Comparison of ENCODE assay signal across 1 cellular context in the genomic region with DNA sequence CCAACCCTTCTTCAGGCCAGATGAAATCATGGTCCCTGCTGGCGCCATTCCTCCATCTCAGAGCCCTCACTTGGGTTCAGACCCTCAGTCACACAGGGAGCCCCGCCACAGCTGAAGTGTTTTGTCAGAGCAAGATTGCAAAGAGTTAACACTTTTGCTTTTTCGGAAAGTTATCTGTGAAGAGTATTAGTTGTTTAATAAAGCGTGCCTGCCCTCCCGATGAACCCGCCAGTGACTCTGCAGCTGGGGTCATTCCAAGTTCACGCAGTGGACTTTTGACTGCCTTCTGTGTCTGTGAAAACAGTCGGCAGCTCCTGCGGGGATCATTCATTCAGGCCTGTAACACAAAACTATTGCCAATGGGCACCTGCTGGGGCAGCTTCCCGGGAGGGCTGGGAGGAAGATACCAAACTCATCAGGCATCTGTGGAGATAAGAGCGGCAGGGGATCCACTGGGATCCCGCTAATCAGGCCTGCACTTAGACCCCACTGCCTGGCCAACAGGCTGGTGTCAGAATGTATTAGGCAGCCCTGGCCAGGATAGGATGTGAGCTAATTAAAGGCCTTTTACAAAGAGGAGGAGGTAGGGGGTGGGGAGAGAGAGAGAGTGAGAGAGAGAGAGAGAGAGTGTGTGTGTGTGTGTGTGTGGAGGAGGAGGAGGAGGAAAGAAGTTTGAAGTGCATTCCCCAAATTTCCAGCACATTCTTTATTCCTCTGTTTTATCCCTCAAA.
TF ChIP-seq lines count a peak whose summit lies in the region.

No MANE protein-coding gene starts in this region.

TF ChIP-seq in HepG2, 621 proteins besides CTCF, POLR2A, EP300 and RAD21 (continued from another document and continues in another):
- TF ChIP-seq ZBTB4 (CRISPR knock-in tag; IDR thresholded peaks at IDR 0.05; ENCODE audit: borderline replicate concordance) = peak; percentile 66; the same call in 1 of the 2 replicates
- TF ChIP-seq PHF21A (CRISPR knock-in tag; IDR thresholded peaks at IDR 0.05) = peak; percentile 41; the same call in 1 of the 2 replicates
- TF ChIP-seq HNF4A (CRISPR knock-in tag; IDR thresholded peaks at IDR 0.05) = peak; percentile 88
- TF ChIP-seq SNAPC4 (CRISPR knock-in tag; IDR thresholded peaks at IDR 0.05) = 0 out of 2 replicates have a peak, but pooled peaks have one; percentile 29
- TF ChIP-seq ZUFSP (CRISPR knock-in tag; IDR thresholded peaks at IDR 0.05; ENCODE audit: borderline replicate concordance) = no peak
- TF ChIP-seq ZNF460 (CRISPR knock-in tag; IDR thresholded peaks at IDR 0.05; ENCODE audit: borderline replicate concordance) = no peak
- peak; percentile 68; the same call in 1 of the 2 replicates for TF ChIP-seq PITX1 (CRISPR knock-in tag; IDR thresholded peaks at IDR 0.05)
- TF ChIP-seq, protein P1, sequence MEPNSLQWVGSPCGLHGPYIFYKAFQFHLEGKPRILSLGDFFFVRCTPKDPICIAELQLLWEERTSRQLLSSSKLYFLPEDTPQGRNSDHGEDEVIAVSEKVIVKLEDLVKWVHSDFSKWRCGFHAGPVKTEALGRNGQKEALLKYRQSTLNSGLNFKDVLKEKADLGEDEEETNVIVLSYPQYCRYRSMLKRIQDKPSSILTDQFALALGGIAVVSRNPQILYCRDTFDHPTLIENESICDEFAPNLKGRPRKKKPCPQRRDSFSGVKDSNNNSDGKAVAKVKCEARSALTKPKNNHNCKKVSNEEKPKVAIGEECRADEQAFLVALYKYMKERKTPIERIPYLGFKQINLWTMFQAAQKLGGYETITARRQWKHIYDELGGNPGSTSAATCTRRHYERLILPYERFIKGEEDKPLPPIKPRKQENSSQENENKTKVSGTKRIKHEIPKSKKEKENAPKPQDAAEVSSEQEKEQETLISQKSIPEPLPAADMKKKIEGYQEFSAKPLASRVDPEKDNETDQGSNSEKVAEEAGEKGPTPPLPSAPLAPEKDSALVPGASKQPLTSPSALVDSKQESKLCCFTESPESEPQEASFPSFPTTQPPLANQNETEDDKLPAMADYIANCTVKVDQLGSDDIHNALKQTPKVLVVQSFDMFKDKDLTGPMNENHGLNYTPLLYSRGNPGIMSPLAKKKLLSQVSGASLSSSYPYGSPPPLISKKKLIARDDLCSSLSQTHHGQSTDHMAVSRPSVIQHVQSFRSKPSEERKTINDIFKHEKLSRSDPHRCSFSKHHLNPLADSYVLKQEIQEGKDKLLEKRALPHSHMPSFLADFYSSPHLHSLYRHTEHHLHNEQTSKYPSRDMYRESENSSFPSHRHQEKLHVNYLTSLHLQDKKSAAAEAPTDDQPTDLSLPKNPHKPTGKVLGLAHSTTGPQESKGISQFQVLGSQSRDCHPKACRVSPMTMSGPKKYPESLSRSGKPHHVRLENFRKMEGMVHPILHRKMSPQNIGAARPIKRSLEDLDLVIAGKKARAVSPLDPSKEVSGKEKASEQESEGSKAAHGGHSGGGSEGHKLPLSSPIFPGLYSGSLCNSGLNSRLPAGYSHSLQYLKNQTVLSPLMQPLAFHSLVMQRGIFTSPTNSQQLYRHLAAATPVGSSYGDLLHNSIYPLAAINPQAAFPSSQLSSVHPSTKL (CRISPR knock-in tag; IDR thresholded peaks at IDR 0.05) = peak; percentile 84
- TF ChIP-seq MEIS2 (CRISPR knock-in tag; IDR thresholded peaks at IDR 0.05) = no peak
- TF ChIP-seq ZNF749 (CRISPR knock-in tag; IDR thresholded peaks at IDR 0.05; ENCODE audit: borderline replicate concordance) = no peak
- TF ChIP-seq, protein P2, sequence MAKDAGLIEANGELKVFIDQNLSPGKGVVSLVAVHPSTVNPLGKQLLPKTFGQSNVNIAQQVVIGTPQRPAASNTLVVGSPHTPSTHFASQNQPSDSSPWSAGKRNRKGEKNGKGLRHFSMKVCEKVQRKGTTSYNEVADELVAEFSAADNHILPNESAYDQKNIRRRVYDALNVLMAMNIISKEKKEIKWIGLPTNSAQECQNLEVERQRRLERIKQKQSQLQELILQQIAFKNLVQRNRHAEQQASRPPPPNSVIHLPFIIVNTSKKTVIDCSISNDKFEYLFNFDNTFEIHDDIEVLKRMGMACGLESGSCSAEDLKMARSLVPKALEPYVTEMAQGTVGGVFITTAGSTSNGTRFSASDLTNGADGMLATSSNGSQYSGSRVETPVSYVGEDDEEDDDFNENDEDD (CRISPR knock-in tag; IDR thresholded peaks at IDR 0.05; ENCODE audit: borderline replicate concordance) = no peak
- no peak for TF ChIP-seq ZNF678 (CRISPR knock-in tag; IDR thresholded peaks at IDR 0.05)
- TF ChIP-seq CC2D1A (CRISPR knock-in tag; IDR thresholded peaks at IDR 0.05) = no peak
- no peak for TF ChIP-seq LCORL (IDR thresholded peaks at IDR 0.05)
- peak; percentile 32 for TF ChIP-seq LCORL (CRISPR knock-in tag; IDR thresholded peaks at IDR 0.05)
- TF ChIP-seq FOSL1 (CRISPR knock-in tag; IDR thresholded peaks at IDR 0.05; ENCODE audit: borderline replicate concordance) = no peak
- peak; percentile 65; the same call in 1 of the 2 replicates for TF ChIP-seq FOXO1 (CRISPR knock-in tag; IDR thresholded peaks at IDR 0.05)
- TF ChIP-seq ZNF205 (CRISPR knock-in tag; IDR thresholded peaks at IDR 0.05) = no peak; the same call in 1 of the 2 replicates
- no peak for TF ChIP-seq TRIM24 (CRISPR knock-in tag; IDR thresholded peaks at IDR 0.05)
- TF ChIP-seq, protein P3, sequence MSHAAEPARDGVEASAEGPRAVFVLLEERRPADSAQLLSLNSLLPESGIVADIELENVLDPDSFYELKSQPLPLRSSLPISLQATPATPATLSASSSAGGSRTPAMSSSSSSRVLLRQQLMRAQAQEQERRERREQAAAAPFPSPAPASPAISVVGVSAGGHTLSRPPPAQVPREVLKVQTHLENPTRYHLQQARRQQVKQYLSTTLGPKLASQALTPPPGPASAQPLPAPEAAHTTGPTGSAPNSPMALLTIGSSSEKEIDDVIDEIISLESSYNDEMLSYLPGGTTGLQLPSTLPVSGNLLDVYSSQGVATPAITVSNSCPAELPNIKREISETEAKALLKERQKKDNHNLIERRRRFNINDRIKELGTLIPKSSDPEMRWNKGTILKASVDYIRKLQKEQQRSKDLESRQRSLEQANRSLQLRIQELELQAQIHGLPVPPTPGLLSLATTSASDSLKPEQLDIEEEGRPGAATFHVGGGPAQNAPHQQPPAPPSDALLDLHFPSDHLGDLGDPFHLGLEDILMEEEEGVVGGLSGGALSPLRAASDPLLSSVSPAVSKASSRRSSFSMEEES (CRISPR knock-in tag; IDR thresholded peaks at IDR 0.05) = no peak
- TF ChIP-seq ZNF468 (CRISPR knock-in tag; IDR thresholded peaks at IDR 0.05) = no peak
- TF ChIP-seq KMT2A (CRISPR knock-in tag; IDR thresholded peaks at IDR 0.05) = no peak
- no peak for TF ChIP-seq ZSCAN21 (CRISPR knock-in tag; IDR thresholded peaks at IDR 0.05; ENCODE audit: borderline replicate concordance)
- TF ChIP-seq ELF1 (CRISPR knock-in tag; IDR thresholded peaks at IDR 0.05) = 0 out of 2 replicates have a peak, but pooled peaks have one; percentile 22
- TF ChIP-seq TBX2 (CRISPR knock-in tag; IDR thresholded peaks at IDR 0.05; ENCODE audit: borderline replicate concordance) = peak; percentile 52
- TF ChIP-seq ZNF562 (CRISPR knock-in tag; IDR thresholded peaks at IDR 0.05; ENCODE audit: borderline replicate concordance) = no peak
- no peak for TF ChIP-seq ATAD3A (CRISPR knock-in tag; IDR thresholded peaks at IDR 0.05)
- TF ChIP-seq ZNF451 (CRISPR knock-in tag; IDR thresholded peaks at IDR 0.05) = no peak
- no peak for TF ChIP-seq ZSCAN29 (CRISPR knock-in tag; conservative IDR thresholded peaks at IDR 0.05)
- TF ChIP-seq TEAD3 (CRISPR knock-in tag; optimal IDR thresholded peaks at IDR 0.05; ENCODE audit: borderline replicate concordance) = peak; percentile 33
- TF ChIP-seq SP1 (IDR thresholded peaks at IDR 0.05) = no peak
- TF ChIP-seq SP1 (CRISPR knock-in tag; IDR thresholded peaks at IDR 0.05) = 0 out of 2 replicates have a peak, but pooled peaks have one; percentile 14
- no peak for TF ChIP-seq MED8 (CRISPR knock-in tag; IDR thresholded peaks at IDR 0.05; ENCODE audit: insufficient replicate concordance)
- TF ChIP-seq NCOA2 (CRISPR knock-in tag; IDR thresholded peaks at IDR 0.05) = peak; percentile 85
- no peak for TF ChIP-seq ZNF556 (CRISPR knock-in tag; IDR thresholded peaks at IDR 0.05; ENCODE audit: borderline replicate concordance)
- TF ChIP-seq SAFB2 (CRISPR knock-in tag; IDR thresholded peaks at IDR 0.05; ENCODE audit: borderline replicate concordance, low read depth) = no peak
- TF ChIP-seq ERF (CRISPR knock-in tag; IDR thresholded peaks at IDR 0.05) = peak; percentile 70
- TF ChIP-seq KDM5B (CRISPR knock-in tag; IDR thresholded peaks at IDR 0.05; ENCODE audit: borderline replicate concordance) = peak; percentile 48; the same call in 1 of the 2 replicates
